Comparison of ENCODE assay signal across 6 cellular contexts in the genomic region with DNA sequence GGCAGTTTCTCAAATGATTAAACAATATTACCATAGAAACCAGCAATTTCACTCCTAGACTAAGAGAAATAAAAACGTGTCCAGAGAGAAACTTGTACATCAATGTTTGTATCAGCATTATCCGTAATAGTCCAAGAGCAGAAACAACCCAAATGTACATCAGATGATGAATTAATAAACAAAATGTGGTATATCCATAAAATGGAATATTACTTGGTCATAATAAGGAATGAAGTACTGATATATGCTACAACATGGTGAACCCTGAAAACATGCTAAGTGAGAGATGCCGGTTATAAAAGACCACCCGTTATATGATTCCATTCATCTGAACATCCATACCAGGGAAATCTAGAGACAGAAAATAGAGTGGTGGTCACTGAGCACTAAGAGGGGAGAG.
DNase-seq lines count a peak whose midpoint lies in the region; ATAC-seq, FAIRE-seq and TF ChIP-seq lines count a peak whose summit lies in the region.
"Not testable (repeated sequence)": the region's sequence is repeated elsewhere in the genome, so short reads cannot be mapped to it uniquely, and the experiment has no call there.

No MANE protein-coding gene starts in this region.

- intact Hi-C loops in K562 (cut with micrococcal nuclease), result not testable (repeated sequence)

- 94% methylated on average over 4 of the region's 4 CpGs for WGBS in K562 (ENCODE audit: insufficient coverage, low coverage, missing lambda C conversion rate)

- not testable (repeated sequence) for H3K4me2 ChIP-seq in K562 (ENCODE audit: insufficient read depth, low read length)

- peaks cover 16% of the 10 kb centered on the region for H3K4me1 Mint-ChIP-seq in activated T-cell treated with anti-CD3 and anti-CD28 coated beads, Interleukin-2, amount 50 U/mL, for 72 hours (ENCODE audit: low read depth)
- not testable (repeated sequence) for H3K4me1 Mint-ChIP-seq in activated T-helper 17 cell treated with anti-CD3 and anti-CD28 coated beads, Interleukin-2, amount 50 U/mL, for 72 hours; stimulated activated effector memory CD8-positive, alpha-beta T cell treated with anti-CD3 and anti-CD28 coated beads, Interleukin-12 subunit alpha, Interleukin-12 subunit beta, amount 100 ng/mL, for 72 hours
- H3K4me1 Mint-ChIP-seq in natural killer cell treated with Interleukin-12 subunit alpha and Interleukin-12 subunit beta and Interleukin-15 and Interleukin-18, amount 100 ng/mL, for 72 hours (ENCODE audit: low read depth in 2 of 2), result peaks cover 23% of the 10 kb centered on the region in 2 donors

- not testable (repeated sequence) for H3K27me3 Mint-ChIP-seq in activated T-cell treated with anti-CD3 and anti-CD28 coated beads, Interleukin-2, amount 50 U/mL, for 72 hours (ENCODE audit: low read depth); activated T-helper 17 cell treated with anti-CD3 and anti-CD28 coated beads, Interleukin-2, amount 50 U/mL, for 72 hours; natural killer cell treated with Interleukin-12 subunit alpha and Interleukin-12 subunit beta and Interleukin-15 and Interleukin-18, amount 100 ng/mL, for 72 hours

- H3K27ac Mint-ChIP-seq in activated T-cell treated with anti-CD3 and anti-CD28 coated beads, Interleukin-2, amount 50 U/mL, for 72 hours, result peak overlapping the region; percentile 30
- H3K27ac Mint-ChIP-seq in activated T-helper 17 cell treated with anti-CD3 and anti-CD28 coated beads, Interleukin-2, amount 50 U/mL, for 72 hours, result peak overlapping the region; percentile 7
- H3K27ac Mint-ChIP-seq in natural killer cell treated with Interleukin-12 subunit alpha and Interleukin-12 subunit beta and Interleukin-15 and Interleukin-18, amount 100 ng/mL, for 72 hours, result peak overlapping the region; percentile 41 to 47
- peak overlapping the region; percentile 10 for H3K27ac Mint-ChIP-seq in stimulated activated effector memory CD8-positive, alpha-beta T cell treated with anti-CD3 and anti-CD28 coated beads, Interleukin-12 subunit alpha, Interleukin-12 subunit beta, amount 100 ng/mL, for 72 hours

- H3K4me3 Mint-ChIP-seq in activated T-cell treated with anti-CD3 and anti-CD28 coated beads, Interleukin-2, amount 50 U/mL, for 72 hours; activated T-helper 17 cell treated with anti-CD3 and anti-CD28 coated beads, Interleukin-2, amount 50 U/mL, for 72 hours; stimulated activated effector memory CD8-positive, alpha-beta T cell treated with anti-CD3 and anti-CD28 coated beads, Interleukin-12 subunit alpha, Interleukin-12 subunit beta, amount 100 ng/mL, for 72 hours: not testable (repeated sequence)
- H3K4me3 Mint-ChIP-seq in natural killer cell treated with Interleukin-12 subunit alpha and Interleukin-12 subunit beta and Interleukin-15 and Interleukin-18, amount 100 ng/mL, for 72 hours, result peak overlapping the region; percentile 13

- H3K36me3 ChIP-seq in K562 (ENCODE audit: control insufficient read depth, insufficient read depth, low read length), result not testable (repeated sequence)

- not testable (repeated sequence) for H3K4me3 ChIP-seq in K562

- H4K20me1 ChIP-seq in K562 (replicated peaks; ENCODE audit: control insufficient read depth, insufficient read depth, low read length), result not testable (repeated sequence)

- H3K9me3 ChIP-seq in K562 (replicated peaks; ENCODE audit: control insufficient read depth, insufficient read depth, low read depth, low read length), result not testable (repeated sequence)

- TF ChIP-seq CTCF in K562 (IDR thresholded peaks at IDR 0.05 in 2 of 3, conservative IDR thresholded peaks at IDR 0.05 in 1 of 3; ENCODE audit: insufficient read depth in 2 of 3, low read depth in 1 of 3, low read length in 3 of 3), result not testable (repeated sequence)

- not testable (repeated sequence) for H2AFZ ChIP-seq in K562 (ENCODE audit: low read depth, low read length)

- in situ Hi-C loops in K562 (cut with MboI), result not testable (repeated sequence)

- TF ChIP-seq EP300 in K562 (IDR thresholded peaks at IDR 0.05; ENCODE audit: low read length), result not testable (repeated sequence)

- not testable (repeated sequence) for TF ChIP-seq RAD21 in K562 (CRISPR knock-in tag; conservative IDR thresholded peaks at IDR 0.05 in 1 of 2, IDR thresholded peaks at IDR 0.05 in 1 of 2)

- CTCF ChIA-PET in K562 (lab: Yijun Ruan, JAX; ENCODE audit: low intra/inter-chr PET ratio), result not testable (repeated sequence)

- H3K27me3 ChIP-seq in K562 (ENCODE audit: control insufficient read depth in 2 of 2, insufficient read depth in 2 of 2, low read length in 2 of 2), result not testable (repeated sequence)

- not testable (repeated sequence) for H3K9me3 Mint-ChIP-seq in activated T-cell treated with anti-CD3 and anti-CD28 coated beads, Interleukin-2, amount 50 U/mL, for 72 hours; activated T-helper 17 cell treated with anti-CD3 and anti-CD28 coated beads, Interleukin-2, amount 50 U/mL, for 72 hours; natural killer cell treated with Interleukin-12 subunit alpha and Interleukin-12 subunit beta and Interleukin-15 and Interleukin-18, amount 100 ng/mL, for 72 hours; stimulated activated effector memory CD8-positive, alpha-beta T cell treated with anti-CD3 and anti-CD28 coated beads, Interleukin-12 subunit alpha, Interleukin-12 subunit beta, amount 100 ng/mL, for 72 hours

- H3K79me2 ChIP-seq in K562 (ENCODE audit: control insufficient read depth, insufficient read depth, low read length), result not testable (repeated sequence)

- not testable (repeated sequence) for DNase-seq in activated T-cell treated with anti-CD3 and anti-CD28 coated beads, Interleukin-2, amount 50 U/mL, for 72 hours; K562 (ENCODE audit: extremely low read depth in 1 of 4, low spot score in 3 of 4); natural killer cell treated with Interleukin-12 subunit alpha and Interleukin-12 subunit beta and Interleukin-15 and Interleukin-18, amount 100 ng/mL, for 72 hours (ENCODE audit: low spot score); stimulated activated effector memory CD8-positive, alpha-beta T cell treated with anti-CD3 and anti-CD28 coated beads, Interleukin-12 subunit alpha, Interleukin-12 subunit beta, amount 100 ng/mL, for 72 hours (ENCODE audit: low spot score in 2 of 2)

- not testable (repeated sequence) for H3K27ac ChIP-seq in K562 (ENCODE audit: extremely low read depth, low read depth, low read length)

- H3K4me1 ChIP-seq in K562 (replicated peaks in 1 of 2; ENCODE audit: control insufficient read depth in 2 of 2, insufficient read depth in 2 of 2, low read length in 2 of 2), result peaks cover 2 to 23% of the 10 kb centered on the region in 2 experiments; a peak in 4 of 5 replicates

- BruUV-seq in K562 (replicated peaks; lab: Mats Ljungman, UMichigan), result not testable (repeated sequence)

- POLR2A ChIA-PET in K562 (lab: Yijun Ruan, JAX), result not testable (repeated sequence)

- not testable (repeated sequence) for FAIRE-seq in K562 (lab: Jason Lieb, UNC)

- H3K9me1 ChIP-seq in K562 (ENCODE audit: control insufficient read depth, insufficient read depth, low read length), result not testable (repeated sequence)

- H3K9ac ChIP-seq in K562 (ENCODE audit: insufficient read depth in 1 of 2, low read depth in 2 of 2, low read length in 2 of 2), result not testable (repeated sequence)

- not testable (repeated sequence) for ATAC-seq in SK-N-SH treated with all-trans-retinoic acid at 6 μM for 48 hours; activated T-cell treated with anti-CD3 and anti-CD28 coated beads, Interleukin-2, amount 50 U/mL, for 72 hours (replicated peaks in 1 of 2); activated T-helper 17 cell treated with anti-CD3 and anti-CD28 coated beads, Interleukin-2, amount 50 U/mL, for 72 hours (replicated peaks); K562; natural killer cell treated with Interleukin-12 subunit alpha and Interleukin-12 subunit beta and Interleukin-15 and Interleukin-18, amount 100 ng/mL, for 72 hours; stimulated activated effector memory CD8-positive, alpha-beta T cell treated with anti-CD3 and anti-CD28 coated beads, Interleukin-12 subunit alpha, Interleukin-12 subunit beta, amount 100 ng/mL, for 72 hours

- not testable (repeated sequence) for H3K36me3 Mint-ChIP-seq in activated T-cell treated with anti-CD3 and anti-CD28 coated beads, Interleukin-2, amount 50 U/mL, for 72 hours (ENCODE audit: insufficient read depth in 2 of 2); activated T-helper 17 cell treated with anti-CD3 and anti-CD28 coated beads, Interleukin-2, amount 50 U/mL, for 72 hours (ENCODE audit: low read depth); natural killer cell treated with Interleukin-12 subunit alpha and Interleukin-12 subunit beta and Interleukin-15 and Interleukin-18, amount 100 ng/mL, for 72 hours; stimulated activated effector memory CD8-positive, alpha-beta T cell treated with anti-CD3 and anti-CD28 coated beads, Interleukin-12 subunit alpha, Interleukin-12 subunit beta, amount 100 ng/mL, for 72 hours

- TF ChIP-seq POLR2A in K562 (conservative IDR thresholded peaks at IDR 0.05), result not testable (repeated sequence)

TF ChIP-seq in SK-N-SH treated with all-trans-retinoic acid at 6 μM for 48 hours, 23 proteins besides CTCF, POLR2A, EP300 and RAD21:
- peak; percentile 97 for TF ChIP-seq ZNF8 (CRISPR knock-in tag; IDR thresholded peaks at IDR 0.05)

TF ChIP-seq in K562, 482 proteins besides CTCF, POLR2A, EP300 and RAD21:
- 0 out of 4 replicates have a peak, but pooled peaks of 1 of the 2 experiments have one; percentile 8 for TF ChIP-seq KDM1A (IDR thresholded peaks at IDR 0.05)
- TF ChIP-seq ZNF146 (CRISPR knock-in tag; IDR thresholded peaks at IDR 0.05; ENCODE audit: unreplicated experiment), result peak; percentile 61
- peak; percentile 74 for TF ChIP-seq ADNP (tag; IDR thresholded peaks at IDR 0.05)
- TF ChIP-seq CSDE1 (IDR thresholded peaks at IDR 0.05), result 0 out of 4 replicates have a peak, but pooled peaks of 1 of the 2 experiments have one; percentile 25
